In the genomic region with DNA sequence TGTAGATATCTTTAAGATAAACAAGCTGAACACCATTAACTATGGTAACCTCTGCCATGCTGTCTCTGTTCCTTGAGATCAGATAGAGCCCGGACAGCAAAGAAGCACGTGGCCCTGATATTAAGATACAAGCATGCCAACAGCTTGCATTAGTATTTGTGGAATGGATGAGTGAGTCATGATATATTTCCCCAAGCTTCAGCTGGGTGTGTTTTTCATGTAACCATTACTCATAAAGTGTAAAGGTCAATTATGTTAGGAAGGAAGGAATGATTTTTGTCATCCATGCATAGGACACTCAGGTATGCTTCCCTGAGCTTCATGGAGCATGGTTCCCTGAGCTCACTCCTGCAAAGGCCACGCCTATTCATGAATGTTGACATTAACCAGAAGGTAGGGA, we compare ENCODE assay signal across 8 cellular contexts.
DNase-seq lines count a peak whose midpoint lies in the region; ATAC-seq, FAIRE-seq and TF ChIP-seq lines count a peak whose summit lies in the region.

No MANE protein-coding gene starts in this region.

- H3K36me3 ChIP-seq in adipocyte (ENCODE audit: control insufficient read depth, insufficient read depth, low read length, severe bottlenecking), result no peaks in the 10 kb centered on the region
- H3K36me3 ChIP-seq in lung (ENCODE audit: control insufficient read depth in 2 of 2, insufficient read depth in 2 of 2, low read length in 2 of 2), result no peaks in the 10 kb centered on the region

- WGBS in lung, 2 donors, result 44 to 75% methylated on average over 3 of the region's 3 CpGs

- H3K9ac ChIP-seq in adipocyte (ENCODE audit: low read length), result no peak overlapping the region

- H3K4me1 ChIP-seq in adipocyte (ENCODE audit: control insufficient read depth, insufficient read depth, low read length) (peaks cover 29% of the 10 kb centered on the region), lung (ENCODE audit: control insufficient read depth in 2 of 2, insufficient read depth in 2 of 2, low read length in 2 of 2) (peaks cover 0 to 5% of the 10 kb centered on the region in 2 donors)

- H3K27me3 ChIP-seq in adipocyte (replicated peaks; ENCODE audit: control insufficient read depth, insufficient read depth, low read length) (no peaks in the 10 kb centered on the region), lung (ENCODE audit: control insufficient read depth, insufficient read depth) (no peaks in the 10 kb centered on the region)

- no peak for TF ChIP-seq CTCF in lung (IDR thresholded peaks at IDR 0.05; ENCODE audit: control extremely low read depth, extremely low read depth)

- no peaks in the 10 kb centered on the region for H3K9me3 ChIP-seq in adipocyte (ENCODE audit: control insufficient read depth, low read length)
- H3K9me3 ChIP-seq in lung (ENCODE audit: control insufficient read depth in 2 of 2, insufficient read depth in 1 of 2, low read length in 1 of 2), result no peaks in the 10 kb centered on the region

- H3K27ac ChIP-seq in lung (ENCODE audit: low read depth in 1 of 2, low read length in 1 of 2), result no peak overlapping the region

- peak; percentile 85 for DNase-seq in AG20443 (ENCODE audit: low spot score)
- DNase-seq in HT1080 (ENCODE audit: low read depth), result peak; percentile 92
- peak; percentile 89 for DNase-seq in adipocyte (ENCODE audit: low read depth)
- no peak for DNase-seq in lung (ENCODE audit: low spot score)
- no peak for DNase-seq in NCI-H446 treated with DMSO at 0.1 percent for 48 hours (lab: John Stamatoyannopoulos, UW)
- DNase-seq in GM19239 (ENCODE audit: insufficient read length, low spot score), result no peak
- DNase-seq in NCI-H187 treated with DMSO at 0.1 percent for 48 hours (lab: John Stamatoyannopoulos, UW), result no peak

- H3K4me3 ChIP-seq in adipocyte (ENCODE audit: low read length) (no peak overlapping the region), lung (no peak overlapping the region)

- ATAC-seq in lung (ENCODE audit: insufficient read depth, low FRiP score) (peak; percentile 64), HG03159 (IDR thresholded peaks at IDR 0.05; ENCODE audit: unreplicated experiment) (no peak)

- no peak for FAIRE-seq in GM19239 (lab: Jason Lieb, UNC)

Comparison
In these comparisons a context has a peak if more than half of its experiments do, and no peak if none do; other contexts are left out.
1. DNase-seq: peak in AG20443 (single experiment), HT1080 (single experiment) and adipocyte (single experiment); none in lung (single experiment), NCI-H446 treated with DMSO at 0.1 percent for 48 hours (single experiment), GM19239 (single experiment) and NCI-H187 treated with DMSO at 0.1 percent for 48 hours (single experiment).